ENCODE assay signal across 1 cellular context in the genomic region with DNA sequence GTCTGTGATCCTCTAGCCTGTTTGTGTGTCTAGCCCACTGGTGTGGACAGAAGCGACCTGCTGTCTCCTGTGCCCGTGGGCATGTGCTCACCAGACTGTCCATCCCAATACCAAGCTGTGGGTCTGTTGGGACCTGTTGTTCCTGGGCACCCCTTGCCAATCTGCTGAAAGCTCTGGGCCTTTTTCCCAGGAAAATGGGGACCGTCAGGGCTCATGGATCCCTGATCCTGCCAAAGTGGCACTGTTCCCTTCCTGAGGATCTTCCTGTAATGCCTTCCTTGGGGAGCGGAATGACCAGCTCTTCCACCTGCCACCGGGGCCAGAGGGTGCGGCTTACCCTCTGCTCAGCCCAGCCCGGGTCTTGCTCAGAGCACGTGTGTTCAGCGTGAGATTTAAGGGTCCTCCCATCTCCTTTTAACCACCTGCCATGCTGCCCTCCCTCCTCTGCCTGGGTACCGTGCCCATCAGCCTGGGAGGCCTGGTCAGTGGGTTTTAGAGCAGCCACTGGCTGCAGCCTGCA.
A peak's percentile ranks its signal among the peaks of the same experiment; 100 is the strongest.
TF ChIP-seq lines count a peak whose summit lies in the region.

No MANE protein-coding gene starts in this region.

TF ChIP-seq in HepG2, 621 proteins besides CTCF, POLR2A, EP300 and RAD21 (continued from another document):
- no peak for TF ChIP-seq ZNF609 (CRISPR knock-in tag; IDR thresholded peaks at IDR 0.05; ENCODE audit: borderline replicate concordance)
- TF ChIP-seq SPEN (CRISPR knock-in tag; IDR thresholded peaks at IDR 0.05; ENCODE audit: low read depth): 0 out of 2 replicates have a peak, but pooled peaks have one; percentile 23
- no peak for TF ChIP-seq PBX3 (CRISPR knock-in tag; IDR thresholded peaks at IDR 0.05; ENCODE audit: borderline replicate concordance)
- TF ChIP-seq FIP1L1 (IDR thresholded peaks at IDR 0.05; ENCODE audit: borderline replicate concordance, insufficient read depth, low read depth, low read length): no peak
- 0 out of 2 replicates have a peak, but pooled peaks have one; percentile 20 for TF ChIP-seq HNRNPL (IDR thresholded peaks at IDR 0.05; ENCODE audit: low read depth, low read length)
TF ChIP-seq in HepG2: peak in this region for 3.
